In the genomic region with DNA sequence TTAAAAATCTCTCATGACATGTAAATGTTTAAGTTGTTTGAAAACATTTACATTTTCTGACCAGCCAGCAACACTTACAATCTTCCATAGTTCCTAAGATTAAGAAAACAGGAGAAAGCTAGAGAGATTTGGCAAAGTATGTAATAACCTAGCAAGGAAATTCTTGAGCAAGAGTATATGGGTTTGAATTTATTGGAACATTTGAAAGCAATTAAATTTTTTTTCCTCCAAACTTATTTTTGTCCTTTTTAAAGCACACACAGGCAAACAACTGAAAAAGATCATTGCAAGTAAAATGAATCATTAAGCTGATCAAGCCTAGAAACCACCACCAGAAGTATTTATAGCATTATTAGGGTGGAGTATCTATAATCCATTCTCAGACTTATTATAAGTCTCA, we compare ENCODE assay signal across 17 cellular contexts. TPM values are rescaled to one million over a fixed set of nuclear protein-coding genes. Genes with fewer than 3 reads are reported as not detected.
DNase-seq lines count a peak whose midpoint lies in the region; ATAC-seq and TF ChIP-seq lines count a peak whose summit lies in the region.
"Had no signal": no experiment of that assay in that cellular context is flagged by ENCODE, and none has a peak within 500 bp of the region (broad histone marks: within the 10 kb centered on the region; RNA-seq: fewer than 3 reads in every experiment).

No MANE protein-coding gene starts in this region.

- peaks cover 22% of the 10 kb centered on the region for H3K4me1 Mint-ChIP-seq in activated CD4-positive, alpha-beta memory T cell treated with anti-CD3 and anti-CD28 coated beads for 36 hours (ENCODE audit: low read depth)
- H3K4me1 Mint-ChIP-seq in activated CD4-positive, alpha-beta memory T cell treated with anti-CD3 and anti-CD28 coated beads, Interleukin-2, amount 10 ng/mL, durations not matched to agents 7 days and 5 days: peaks cover 23% of the 10 kb centered on the region

- peak overlapping the region; percentile 25 for H3K27ac Mint-ChIP-seq in activated CD4-positive, alpha-beta memory T cell treated with anti-CD3 and anti-CD28 coated beads for 36 hours
- no peak overlapping the region for H3K27ac Mint-ChIP-seq in activated CD4-positive, alpha-beta memory T cell treated with anti-CD3 and anti-CD28 coated beads, Interleukin-2, amount 10 ng/mL, durations not matched to agents 7 days and 5 days
- H3K27ac Mint-ChIP-seq: effector memory CD8-positive, alpha-beta T cell had no signal

- H3K36me3 Mint-ChIP-seq in activated CD4-positive, alpha-beta memory T cell treated with anti-CD3 and anti-CD28 coated beads for 36 hours: peaks cover 3% of the 10 kb centered on the region
- H3K36me3 Mint-ChIP-seq in activated CD4-positive, alpha-beta memory T cell treated with anti-CD3 and anti-CD28 coated beads, Interleukin-2, amount 10 ng/mL, durations not matched to agents 7 days and 5 days (ENCODE audit: low read depth): peaks cover 4% of the 10 kb centered on the region
- H3K36me3 Mint-ChIP-seq: activated naive CD8-positive, alpha-beta T cell had no signal

- DNase-seq in activated CD4-positive, alpha-beta memory T cell treated with anti-CD3 and anti-CD28 coated beads for 36 hours: no peak
- no peak for DNase-seq in activated CD4-positive, alpha-beta memory T cell treated with anti-CD3 and anti-CD28 coated beads, Interleukin-2, amount 10 ng/mL, durations not matched to agents 7 days and 5 days
- DNase-seq in OCI-LY7 (ENCODE audit: low spot score) (no peak), fibroblast of mammary gland (ENCODE audit: low read depth) (peak; percentile 55), uterus (no peak), hepatic stellate cell (ENCODE audit: low spot score) (no peak)
- DNase-seq: 8988T; caudate nucleus; effector memory CD8-positive, alpha-beta T cell; NCI-H1105; NCI-H2171 treated with DMSO at 0.1 percent for 48 hours; stimulated activated CD4-positive, alpha-beta T cell treated with anti-CD3 and anti-CD28 coated beads, Interleukin-2, amount 100 ng/mL, for 24 hours; transverse colon; WERI-Rb-1 had no signal

- H3K9me3 Mint-ChIP-seq in activated CD4-positive, alpha-beta memory T cell treated with anti-CD3 and anti-CD28 coated beads for 36 hours: no peaks in the 10 kb centered on the region
- H3K9me3 Mint-ChIP-seq in activated CD4-positive, alpha-beta memory T cell treated with anti-CD3 and anti-CD28 coated beads, Interleukin-2, amount 10 ng/mL, durations not matched to agents 7 days and 5 days: no peaks in the 10 kb centered on the region
- H3K9me3 Mint-ChIP-seq: effector memory CD8-positive, alpha-beta T cell had no signal

- H3K36me3 ChIP-seq in OCI-LY7 (ENCODE audit: insufficient read depth, low read length) (no peaks in the 10 kb centered on the region), uterus (no peaks in the 10 kb centered on the region)
- H3K36me3 ChIP-seq: transverse colon, WERI-Rb-1 had no signal

- CTCF ChIA-PET in activated CD4-positive, alpha-beta memory T cell treated with anti-CD3 and anti-CD28 coated beads for 36 hours (lab: Charles Lee): interaction anchor here (0.7 to 4.8 kb wide), 3 partner anchors 9 to 1610 kb away, joined by 3 to 25 read pairs (median 3); no protein-coding TSS in a partner anchor
- CTCF ChIA-PET in activated CD4-positive, alpha-beta memory T cell treated with anti-CD3 and anti-CD28 coated beads, Interleukin-2, amount 10 ng/mL, durations not matched to agents 7 days and 5 days (lab: Charles Lee): interaction anchor here (1.3 to 2.2 kb wide), 3 partner anchors 9 to 302 kb away, joined by 3 to 8 read pairs (median 4); a partner anchor contains a TSS
- CTCF ChIA-PET in OCI-LY7 (lab: Charles Lee; ENCODE audit: unreplicated experiment): no interaction called here

- H3K4me2 ChIP-seq in OCI-LY7 (ENCODE audit: low read length): no peak overlapping the region

- no peaks in the 10 kb centered on the region for H4K20me1 ChIP-seq in OCI-LY7 (ENCODE audit: insufficient read depth, low read length)

- no peaks in the 10 kb centered on the region for H3K9me2 ChIP-seq in OCI-LY7 (ENCODE audit: insufficient read depth, low read length)

- no TSS peak for BruUV-seq in OCI-LY7 (replicated peaks; lab: Mats Ljungman, UMichigan)

- H3K4me3 ChIP-seq in OCI-LY7 (ENCODE audit: low read depth, low read length, poor library complexity, severe bottlenecking) (no peak overlapping the region), fibroblast of mammary gland (ENCODE audit: control insufficient read depth, low read depth, low read length) (no peak overlapping the region), uterus (no peak overlapping the region)
- H3K4me3 ChIP-seq: transverse colon had no signal

- H2AFZ ChIP-seq in OCI-LY7 (ENCODE audit: low read length): peak overlapping the region; percentile 60

- H3K9me3 ChIP-seq in OCI-LY7 (ENCODE audit: low read length) (no peaks in the 10 kb centered on the region), uterus (no peaks in the 10 kb centered on the region)
- H3K9me3 ChIP-seq: transverse colon had no signal

- no peak for TF ChIP-seq POLR2A in uterus (IDR thresholded peaks at IDR 0.05)

- H3K27me3 ChIP-seq in uterus: no peaks in the 10 kb centered on the region
- H3K27me3 ChIP-seq: transverse colon had no signal

- ATAC-seq in HG02852 (IDR thresholded peaks at IDR 0.05; ENCODE audit: unreplicated experiment): no peak
- no peak for ATAC-seq in HG02973 (IDR thresholded peaks at IDR 0.05; ENCODE audit: unreplicated experiment)
- ATAC-seq: effector memory CD8-positive, alpha-beta T cell had no signal

- intact Hi-C loops in activated CD4-positive, alpha-beta memory T cell treated with anti-CD3 and anti-CD28 coated beads for 36 hours (cut with micrococcal nuclease): no loop called here
- intact Hi-C loops in OCI-LY7 (cut with micrococcal nuclease; ENCODE audit: unreplicated experiment) (no loop called here), uterus (cut with DNase I; ENCODE audit: low total_unique reads) (no loop called here)

- H3K79me2 ChIP-seq in OCI-LY7 (ENCODE audit: insufficient read depth, low read depth, low read length): peaks cover 5% of the 10 kb centered on the region; the same call in 1 of the 2 replicates

- TF ChIP-seq CTCF in OCI-LY7 (conservative IDR thresholded peaks at IDR 0.05; ENCODE audit: low read length): no peak
- TF ChIP-seq CTCF in fibroblast of mammary gland (conservative IDR thresholded peaks at IDR 0.05; ENCODE audit: control insufficient read depth, insufficient read depth, low read depth, low read length): no peak
- no peak for TF ChIP-seq CTCF in uterus (IDR thresholded peaks at IDR 0.05)

- H3K27ac ChIP-seq in OCI-LY7 (ENCODE audit: low read depth, low read length, poor library complexity, severe bottlenecking) (peak overlapping the region; percentile 5), uterus (peak overlapping the region; percentile 54 to 78)
- H3K27ac ChIP-seq: transverse colon, WERI-Rb-1 had no signal

- H3K27me3 Mint-ChIP-seq in activated CD4-positive, alpha-beta memory T cell treated with anti-CD3 and anti-CD28 coated beads for 36 hours: no peaks in the 10 kb centered on the region
- no peaks in the 10 kb centered on the region for H3K27me3 Mint-ChIP-seq in activated CD4-positive, alpha-beta memory T cell treated with anti-CD3 and anti-CD28 coated beads, Interleukin-2, amount 10 ng/mL, durations not matched to agents 7 days and 5 days
- H3K27me3 Mint-ChIP-seq: activated naive CD8-positive, alpha-beta T cell; effector memory CD8-positive, alpha-beta T cell had no signal

- peaks cover 56% of the 10 kb centered on the region for H3K4me1 ChIP-seq in OCI-LY7 (ENCODE audit: insufficient read depth, low read length, poor library complexity, severe bottlenecking)
- H3K4me1 ChIP-seq in uterus: no peaks in the 10 kb centered on the region

- no peak overlapping the region for H3K4me3 Mint-ChIP-seq in activated CD4-positive, alpha-beta memory T cell treated with anti-CD3 and anti-CD28 coated beads for 36 hours
- no peak overlapping the region for H3K4me3 Mint-ChIP-seq in activated CD4-positive, alpha-beta memory T cell treated with anti-CD3 and anti-CD28 coated beads, Interleukin-2, amount 10 ng/mL, durations not matched to agents 7 days and 5 days
- H3K4me3 Mint-ChIP-seq: activated naive CD8-positive, alpha-beta T cell; effector memory CD8-positive, alpha-beta T cell had no signal

- POLR2A ChIA-PET in activated CD4-positive, alpha-beta memory T cell treated with anti-CD3 and anti-CD28 coated beads for 36 hours (lab: Charles Lee): interaction anchor here (1.0 kb wide), 1 partner anchor 302 kb away, joined by 3 read pairs; no protein-coding TSS in a partner anchor
- POLR2A ChIA-PET in activated CD4-positive, alpha-beta memory T cell treated with anti-CD3 and anti-CD28 coated beads, Interleukin-2, amount 10 ng/mL, durations not matched to agents 7 days and 5 days (lab: Charles Lee): interaction anchor here (0.9 to 4.9 kb wide), 3 partner anchors 8 to 31 kb away, joined by 3 to 115 read pairs (median 3); no protein-coding TSS in a partner anchor
- POLR2A ChIA-PET in OCI-LY7 (lab: Charles Lee): interaction anchor here (0.5 to 2.9 kb wide), 11 partner anchors 9 to 1433 kb away, joined by 3 to 30 read pairs (median 4); no protein-coding TSS in a partner anchor

RNA-seq across cellular contexts. Expression of a gene that starts 20.1 kb away (rescaled TPM):
- total RNA-seq in activated CD4-positive, alpha-beta memory T cell treated with anti-CD3 and anti-CD28 coated beads for 36 hours: 10 to 100 TPM; 56.3 to 57.5 TPM
- total RNA-seq in activated CD4-positive, alpha-beta memory T cell treated with anti-CD3 and anti-CD28 coated beads, Interleukin-2, amount 10 ng/mL, durations not matched to agents 7 days and 5 days: 10 to 100 TPM; 89.5 to 90.4 TPM
- 35.1 and 39.7 TPM in 2 replicates for total RNA-seq in OCI-LY7 (2014; rRNA removed; shearing (Covaris generic))
- total RNA-seq in OCI-LY7 (2022) (68.4 and 77.0 TPM in 2 replicates), uterus (10 to 100 TPM in 3 of 4 donors, 1 to 10 TPM in 1; 7.4 to 37.8 (median 18.4) TPM)
